ENCODE assay signal across 1 cellular context in genomic region chr10:71823356-71823755, GRCh38.
TF ChIP-seq lines count a peak whose summit lies in the region.

No MANE protein-coding gene starts in this region.

TF ChIP-seq in IMR-90, 13 proteins besides CTCF, POLR2A, EP300 and RAD21 (continued from another document):
- TF ChIP-seq USF2 (IDR thresholded peaks at IDR 0.05; ENCODE audit: low read depth, low read length) = no peak
